Comparison of ENCODE assay signal across 10 cellular contexts in the genomic region with DNA sequence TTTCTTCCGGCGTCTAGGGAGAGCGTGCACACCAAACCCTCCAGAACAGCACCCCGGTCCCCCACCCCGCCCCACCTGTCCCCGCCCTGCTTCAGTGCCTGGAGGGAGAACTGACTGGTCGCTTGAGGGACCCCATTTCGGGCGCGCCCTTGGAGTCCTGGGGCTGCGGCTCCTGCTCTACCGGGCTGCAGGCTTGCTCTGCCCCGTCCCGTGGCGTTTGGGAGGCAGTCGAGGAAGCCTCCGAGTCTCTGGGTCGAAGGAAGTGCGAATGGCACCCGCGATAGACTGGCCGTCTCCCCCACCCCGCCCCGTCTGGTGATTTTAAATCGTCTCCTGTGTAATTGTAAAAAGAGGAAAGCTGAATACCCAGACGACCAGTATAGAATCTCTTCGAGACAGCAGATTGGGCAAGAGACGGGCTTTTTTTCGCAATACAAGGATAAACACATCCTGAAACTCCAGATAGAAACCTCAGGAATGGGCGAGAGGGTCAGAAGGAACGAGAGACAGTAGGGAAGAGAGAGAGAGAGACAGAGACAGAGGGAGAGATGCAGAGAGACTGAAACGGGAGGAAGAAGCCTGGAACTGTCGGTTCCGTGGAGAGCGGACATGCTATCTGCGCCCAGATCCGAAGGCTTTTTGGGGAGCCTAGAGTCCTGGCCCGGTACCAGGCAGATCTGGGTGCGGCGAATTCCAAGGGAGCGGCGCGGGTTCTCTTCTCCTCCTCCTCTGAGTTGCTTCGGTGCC. TPM values are rescaled to one million over a fixed set of nuclear protein-coding genes. Genes with fewer than 3 reads are reported as not detected.
DNase-seq lines count a peak whose midpoint lies in the region; ATAC-seq and TF ChIP-seq lines count a peak whose summit lies in the region.
"Had no signal": no experiment of that assay in that cellular context is flagged by ENCODE, and none has a peak within 500 bp of the region (broad histone marks: within the 10 kb centered on the region; RNA-seq: fewer than 3 reads in every experiment).

No MANE protein-coding gene starts in this region.

- H3K4me3 ChIP-seq in esophagus (ENCODE audit: low read depth in 1 of 2, low read length in 2 of 2) (peak overlapping the region; percentile 19 to 26), mucosa of descending colon (no peak overlapping the region), upper lobe of right lung (peak overlapping the region; percentile 32)

- H3K36me3 ChIP-seq in esophagus (ENCODE audit: control insufficient read depth in 2 of 2, insufficient read depth in 2 of 2, low read length in 1 of 2) = no peaks in the 10 kb centered on the region
- no peaks in the 10 kb centered on the region for H3K36me3 ChIP-seq in mucosa of descending colon (ENCODE audit: low read depth)
- no peaks in the 10 kb centered on the region for H3K36me3 ChIP-seq in upper lobe of right lung

- peak; percentile 20 for DNase-seq in NCI-H748 treated with DMSO at 0.1 percent for 48 hours (lab: John Stamatoyannopoulos, UW)
- DNase-seq in NCI-H748 (lab: John Stamatoyannopoulos, UW; ENCODE audit: unreplicated experiment) = no peak
- no peak for DNase-seq in mucosa of descending colon
- DNase-seq in upper lobe of right lung = no peak
- DNase-seq in COLO829 (ENCODE audit: low spot score) = no peak
- no peak for DNase-seq in activated CD8-positive, alpha-beta memory T cell treated with anti-CD3 and anti-CD28 coated beads for 24 hours
- DNase-seq: NCI-H146, RPMI8226 had no signal

- ATAC-seq in mucosa of descending colon (peak; percentile 28), upper lobe of right lung (peak; percentile 10), HG03521 (IDR thresholded peaks at IDR 0.05; ENCODE audit: unreplicated experiment) (no peak)

- peaks cover 0 to 4% of the 10 kb centered on the region in 2 donors for H3K27me3 ChIP-seq in esophagus (ENCODE audit: control insufficient read depth in 1 of 2, insufficient read depth in 2 of 2, low read length in 2 of 2)
- H3K27me3 ChIP-seq in upper lobe of right lung = peaks cover 68% of the 10 kb centered on the region

- intact Hi-C loops in mucosa of descending colon (cut with DNase I, micrococcal nuclease) (no loop called here), upper lobe of right lung (cut with DNase I) (no loop called here)

- WGBS in esophagus, 2 donors = 20 to 27% methylated on average over 38 to 44 of the region's 44 CpGs

- H3K9me3 ChIP-seq in esophagus (ENCODE audit: control insufficient read depth in 2 of 2, insufficient read depth in 1 of 2, low read depth in 1 of 2, low read length in 1 of 2) = peaks cover 0 to 3% of the 10 kb centered on the region in 2 donors
- no peaks in the 10 kb centered on the region for H3K9me3 ChIP-seq in mucosa of descending colon
- no peaks in the 10 kb centered on the region for H3K9me3 ChIP-seq in upper lobe of right lung

- TF ChIP-seq CTCF in mucosa of descending colon (IDR thresholded peaks at IDR 0.05) (no peak), upper lobe of right lung (IDR thresholded peaks at IDR 0.05) (no peak)

- H3K27ac ChIP-seq in esophagus (ENCODE audit: low read depth in 2 of 2, low read length in 1 of 2) = no peak overlapping the region
- H3K27ac ChIP-seq in upper lobe of right lung = peak overlapping the region; percentile 60

- H3K4me1 ChIP-seq in esophagus (ENCODE audit: control insufficient read depth in 2 of 2, insufficient read depth in 2 of 2, low read length in 1 of 2) (peaks cover 2 to 6% of the 10 kb centered on the region in 2 donors), mucosa of descending colon (ENCODE audit: low read depth) (peaks cover 5% of the 10 kb centered on the region), upper lobe of right lung (peaks cover 16% of the 10 kb centered on the region)

RNA-seq across cellular contexts. Expression of a gene that starts 9.9 kb away (rescaled TPM):
- under 1 TPM; 0.33 to 0.34 TPM for polyA plus RNA-seq in esophagus
- total RNA-seq in mucosa of descending colon (10 to 100 TPM in 1 of 3 donors, 1 to 10 TPM in 2; 2.1 to 21.1 (median 2.2) TPM), upper lobe of right lung (8.9 TPM)
